Comparison of ENCODE assay signal across 11 cellular contexts in the genomic region with DNA sequence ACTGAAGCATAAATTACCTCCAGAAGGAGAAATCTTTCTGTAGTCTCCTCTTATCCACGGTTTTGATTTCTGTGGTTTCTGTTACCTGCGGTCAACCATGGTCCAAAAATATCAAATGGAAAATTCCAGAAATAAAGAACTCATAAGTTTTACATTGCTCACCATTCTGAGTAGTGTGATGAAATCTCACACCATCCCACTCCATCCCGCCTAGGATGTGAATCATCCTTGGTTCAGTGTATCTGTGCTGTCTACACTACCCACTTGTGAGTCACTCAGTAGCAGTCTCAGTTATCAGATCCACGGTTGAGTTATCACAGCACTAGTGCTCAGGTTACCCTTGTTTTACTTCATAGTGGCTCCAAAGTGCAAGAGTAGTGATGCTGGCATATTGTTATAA.
DNase-seq lines count a peak whose midpoint lies in the region; ATAC-seq, FAIRE-seq and TF ChIP-seq lines count a peak whose summit lies in the region.
"Had no signal": no experiment of that assay in that cellular context is flagged by ENCODE, and none has a peak within 500 bp of the region (broad histone marks: within the 10 kb centered on the region; RNA-seq: fewer than 3 reads in every experiment).

No MANE protein-coding gene starts in this region.

- no peaks in the 10 kb centered on the region for H3K27me3 ChIP-seq in K562 (ENCODE audit: control insufficient read depth in 2 of 2, insufficient read depth in 2 of 2, low read length in 2 of 2)
- H3K27me3 ChIP-seq: colonic mucosa, ovary had no signal

- no peak overlapping the region for H3K27ac Mint-ChIP-seq in activated T-helper 2 cell treated with anti-CD3 and anti-CD28 coated beads, Interferon-gamma antibody, Interleukin-2, Interleukin-4, amounts not matched to agents 10 μg/mL and 5 μg/mL and 100 μg/mL, durations not matched to agents 14 hours and 24 hours and 36 hours

- peak; percentile 89 for DNase-seq in AG10803 (ENCODE audit: low read depth)
- DNase-seq in K562 (ENCODE audit: extremely low read depth in 1 of 4, low spot score in 3 of 4), result peak in 1 of 4 experiments; percentile 18
- DNase-seq in myocyte (ENCODE audit: low read depth), result peak; percentile 87
- no peak for DNase-seq in activated T-helper 2 cell treated with anti-CD3 and anti-CD28 coated beads, Interferon-gamma antibody, Interleukin-2, Interleukin-4, amounts not matched to agents 10 μg/mL and 5 μg/mL and 100 μg/mL, durations not matched to agents 14 hours and 24 hours and 36 hours (ENCODE audit: low spot score)
- no peak for DNase-seq in NCI-H345 (lab: John Stamatoyannopoulos, UW)
- DNase-seq: colonic mucosa had no signal

- TF ChIP-seq POLR2A in K562 (conservative IDR thresholded peaks at IDR 0.05), result no peak

- H3K9me3 Mint-ChIP-seq in activated T-helper 2 cell treated with anti-CD3 and anti-CD28 coated beads, Interferon-gamma antibody, Interleukin-2, Interleukin-4, amounts not matched to agents 10 μg/mL and 5 μg/mL and 100 μg/mL, durations not matched to agents 14 hours and 24 hours and 36 hours, result peaks cover 10% of the 10 kb centered on the region

- no peak for TF ChIP-seq RAD21 in K562 (CRISPR knock-in tag; conservative IDR thresholded peaks at IDR 0.05 in 1 of 2, IDR thresholded peaks at IDR 0.05 in 1 of 2)

- WGBS in K562 (ENCODE audit: insufficient coverage, low coverage, missing lambda C conversion rate), result 0% methylated on average over 4 of the region's 4 CpGs

- no peaks in the 10 kb centered on the region for H3K36me3 ChIP-seq in HEK293 (ENCODE audit: control insufficient read depth in 2 of 2, insufficient read depth in 1 of 2, low read length in 2 of 2)
- no peaks in the 10 kb centered on the region for H3K36me3 ChIP-seq in K562 (ENCODE audit: control insufficient read depth, insufficient read depth, low read length)
- H3K36me3 ChIP-seq: colonic mucosa, ovary had no signal

- H3K4me3 ChIP-seq in AG10803 (ENCODE audit: low read length), result no peak overlapping the region
- H3K4me3 ChIP-seq in HEK293 (ENCODE audit: low read depth, low read length), result no peak overlapping the region
- no peak overlapping the region for H3K4me3 ChIP-seq in K562
- H3K4me3 ChIP-seq: colonic mucosa, ovary had no signal

- no peaks in the 10 kb centered on the region for H3K9me1 ChIP-seq in K562 (ENCODE audit: control insufficient read depth, insufficient read depth, low read length)

- H3K4me1 ChIP-seq in HEK293 (ENCODE audit: control insufficient read depth, insufficient read depth, low read length) (no peaks in the 10 kb centered on the region; the same call in 1 of the 2 replicates), K562 (replicated peaks in 1 of 2; ENCODE audit: control insufficient read depth in 2 of 2, insufficient read depth in 2 of 2, low read length in 2 of 2) (no peaks in the 10 kb centered on the region)
- H3K4me1 ChIP-seq: colonic mucosa had no signal

- H3K9me3 ChIP-seq in HEK293 (ENCODE audit: control insufficient read depth, insufficient read depth, low read depth, low read length), result no peaks in the 10 kb centered on the region
- H3K9me3 ChIP-seq in K562 (replicated peaks; ENCODE audit: control insufficient read depth, insufficient read depth, low read depth, low read length), result no peaks in the 10 kb centered on the region
- H3K9me3 ChIP-seq: colonic mucosa, ovary had no signal

- no peaks in the 10 kb centered on the region for H3K79me2 ChIP-seq in K562 (ENCODE audit: control insufficient read depth, insufficient read depth, low read length)

- no peak for FAIRE-seq in K562 (lab: Jason Lieb, UNC)

- no peak overlapping the region for H3K4me3 Mint-ChIP-seq in activated T-helper 2 cell treated with anti-CD3 and anti-CD28 coated beads, Interferon-gamma antibody, Interleukin-2, Interleukin-4, amounts not matched to agents 10 μg/mL and 5 μg/mL and 100 μg/mL, durations not matched to agents 14 hours and 24 hours and 36 hours (ENCODE audit: low read depth)

- H3K27ac ChIP-seq in HEK293 (ENCODE audit: extremely low read depth, low read depth, low read length) (no peak overlapping the region), K562 (ENCODE audit: extremely low read depth, low read depth, low read length) (no peak overlapping the region)
- H3K27ac ChIP-seq: colonic mucosa, HL-60, ovary had no signal

- H3K4me2 ChIP-seq in K562 (ENCODE audit: insufficient read depth, low read length), result no peak overlapping the region

- ATAC-seq in K562 (no peak), GM21576 (IDR thresholded peaks at IDR 0.05; ENCODE audit: unreplicated experiment) (no peak), HG03108 (IDR thresholded peaks at IDR 0.05; ENCODE audit: unreplicated experiment) (no peak)

- H4K20me1 ChIP-seq in K562 (replicated peaks; ENCODE audit: control insufficient read depth, insufficient read depth, low read length), result no peaks in the 10 kb centered on the region

- no peak for TF ChIP-seq EP300 in K562 (IDR thresholded peaks at IDR 0.05; ENCODE audit: low read length)

- CTCF ChIA-PET in HEK293 (lab: Yijun Ruan, JAX) (interaction anchor here (0.8 kb wide), 1 partner anchor 27 kb away, joined by 4 read pairs; no protein-coding TSS in a partner anchor), K562 (lab: Yijun Ruan, JAX; ENCODE audit: low intra/inter-chr PET ratio) (no interaction called here)

- H3K36me3 Mint-ChIP-seq in activated T-helper 2 cell treated with anti-CD3 and anti-CD28 coated beads, Interferon-gamma antibody, Interleukin-2, Interleukin-4, amounts not matched to agents 10 μg/mL and 5 μg/mL and 100 μg/mL, durations not matched to agents 14 hours and 24 hours and 36 hours (ENCODE audit: low read depth), result no peaks in the 10 kb centered on the region

- H3K9ac ChIP-seq in K562 (ENCODE audit: insufficient read depth in 1 of 2, low read depth in 2 of 2, low read length in 2 of 2), result no peak overlapping the region

- H3K4me1 Mint-ChIP-seq in activated T-helper 2 cell treated with anti-CD3 and anti-CD28 coated beads, Interferon-gamma antibody, Interleukin-2, Interleukin-4, amounts not matched to agents 10 μg/mL and 5 μg/mL and 100 μg/mL, durations not matched to agents 14 hours and 24 hours and 36 hours (ENCODE audit: low read depth), result no peaks in the 10 kb centered on the region

- BruUV-seq in K562 (replicated peaks; lab: Mats Ljungman, UMichigan), result no TSS peak

- no peaks in the 10 kb centered on the region for H3K27me3 Mint-ChIP-seq in activated T-helper 2 cell treated with anti-CD3 and anti-CD28 coated beads, Interferon-gamma antibody, Interleukin-2, Interleukin-4, amounts not matched to agents 10 μg/mL and 5 μg/mL and 100 μg/mL, durations not matched to agents 14 hours and 24 hours and 36 hours (ENCODE audit: low read depth)

- no peak overlapping the region for H2AFZ ChIP-seq in K562 (ENCODE audit: low read depth, low read length)

- POLR2A ChIA-PET in HEK293 (lab: Yijun Ruan, JAX) (no interaction called here), K562 (lab: Yijun Ruan, JAX) (no interaction called here)

- intact Hi-C loops in K562 (cut with micrococcal nuclease), result no loop called here
- intact Hi-C loops in activated T-helper 2 cell treated with anti-CD3 and anti-CD28 coated beads, Interferon-gamma antibody, Interleukin-2, Interleukin-4, amounts not matched to agents 10 μg/mL and 5 μg/mL and 100 μg/mL, durations not matched to agents 14 hours and 24 hours and 36 hours (cut with micrococcal nuclease), result no loop called here

- in situ Hi-C loops in K562 (cut with MboI), result no loop called here

- TF ChIP-seq CTCF in AG10803 (conservative IDR thresholded peaks at IDR 0.05; ENCODE audit: low read length) (no peak), HEK293 (tag by site-specific recombination; IDR thresholded peaks at IDR 0.05) (no peak), K562 (IDR thresholded peaks at IDR 0.05 in 2 of 3, conservative IDR thresholded peaks at IDR 0.05 in 1 of 3; ENCODE audit: insufficient read depth in 2 of 3, low read depth in 1 of 3, low read length in 3 of 3) (no peak)

TF ChIP-seq in HEK293, 187 proteins besides CTCF, POLR2A, EP300 and RAD21 (continues in another document):
- 0 out of 2 replicates have a peak, but pooled peaks have one; percentile 34 for TF ChIP-seq ZBTB17 (tag by site-specific recombination; IDR thresholded peaks at IDR 0.05)
- TF ChIP-seq MYNN (tag by site-specific recombination; IDR thresholded peaks at IDR 0.05; ENCODE audit: borderline replicate concordance), result no peak
- TF ChIP-seq ZNF366 (tag by site-specific recombination; conservative IDR thresholded peaks at IDR 0.05), result peak; percentile 39; the same call in 1 of the 2 replicates
- TF ChIP-seq ZNF629 (tag by site-specific recombination; IDR thresholded peaks at IDR 0.05), result 0 out of 2 replicates have a peak, but pooled peaks have one; percentile 32
- TF ChIP-seq ZNF626 (tag by site-specific recombination; IDR thresholded peaks at IDR 0.05), result no peak

TF ChIP-seq in K562, 482 proteins besides CTCF, POLR2A, EP300 and RAD21 (continues in another document):
- no peak for TF ChIP-seq SAFB2 (IDR thresholded peaks at IDR 0.05; ENCODE audit: borderline replicate concordance, low read depth, low read length, severe bottlenecking)
- peak; percentile 43; the same call in 1 of the 2 replicates for TF ChIP-seq ATF3 (IDR thresholded peaks at IDR 0.05)
- TF ChIP-seq ATF3 (CRISPR knock-in tag; conservative IDR thresholded peaks at IDR 0.05), result no peak
- no peak for TF ChIP-seq GATAD2A (IDR thresholded peaks at IDR 0.05)
- no peak for TF ChIP-seq ZBTB7A (IDR thresholded peaks at IDR 0.05; ENCODE audit: borderline replicate concordance, control insufficient read depth, low read depth, low read length)
- TF ChIP-seq FUS (optimal IDR thresholded peaks at IDR 0.05; ENCODE audit: low read depth, low read length), result no peak
- TF ChIP-seq EP400 (IDR thresholded peaks at IDR 0.05), result no peak
- TF ChIP-seq KAT7 (CRISPR knock-in tag; IDR thresholded peaks at IDR 0.05; ENCODE audit: borderline replicate concordance), result no peak
- TF ChIP-seq ARID1B (IDR thresholded peaks at IDR 0.05), result peak; percentile 22; the same call in 1 of the 2 replicates
- no peak for TF ChIP-seq FOXM1 (IDR thresholded peaks at IDR 0.05; ENCODE audit: low read depth)
- TF ChIP-seq FOXM1 (CRISPR knock-in tag; IDR thresholded peaks at IDR 0.05; ENCODE audit: low read depth), result no peak

Comparison
In these comparisons a context has a peak if more than half of its experiments do, and no peak if none do; other contexts are left out.
1. DNase-seq: peak in AG10803 (single experiment) and myocyte (single experiment); none in activated T-helper 2 cell treated with anti-CD3 and anti-CD28 coated beads, Interferon-gamma antibody, Interleukin-2, Interleukin-4, amounts not matched to agents 10 μg/mL and 5 μg/mL and 100 μg/mL, durations not matched to agents 14 hours and 24 hours and 36 hours (single experiment) and NCI-H345 (single experiment).